Comparison of ENCODE assay signal across 20 cellular contexts in genomic region chr1:162456324-162456723, GRCh38. TPM values are rescaled to one million over a fixed set of nuclear protein-coding genes. Genes with fewer than 3 reads are reported as not detected.
DNase-seq lines count a peak whose midpoint lies in the region; TF ChIP-seq lines count a peak whose summit lies in the region.
"Had no signal": no experiment of that assay in that cellular context is flagged by ENCODE, and none has a peak within 500 bp of the region (broad histone marks: within the 10 kb centered on the region; RNA-seq: fewer than 3 reads in every experiment).

No MANE protein-coding gene starts in this region.

- H3K4me3 Mint-ChIP-seq in endodermal cell, result no peak overlapping the region
- H3K4me3 Mint-ChIP-seq: B cell; CD4-positive, CD25-positive, alpha-beta regulatory T cell had no signal

- TF ChIP-seq CTCF in C4-2B (conservative IDR thresholded peaks at IDR 0.05) (peak; percentile 33), endodermal cell (conservative IDR thresholded peaks at IDR 0.05) (peak; percentile 23)

- no peaks in the 10 kb centered on the region for H3K9me3 ChIP-seq in endodermal cell (ENCODE audit: control insufficient read depth, low read length)
- H3K9me3 ChIP-seq: Caco-2, SJCRH30 had no signal

- WGBS in endodermal cell (ENCODE audit: insufficient coverage in 1 of 2, insufficient read length in 1 of 2), 2 experiments, result 94 to 100% methylated on average over 1 to 3 of the region's 4 CpGs

- peaks cover 12% of the 10 kb centered on the region for H3K27me3 Mint-ChIP-seq in endodermal cell (ENCODE audit: insufficient read depth)
- H3K27me3 Mint-ChIP-seq: CD4-positive, CD25-positive, alpha-beta regulatory T cell had no signal

- no peak overlapping the region for H3K4me3 ChIP-seq in endodermal cell (ENCODE audit: low read length)
- H3K4me3 ChIP-seq: SJCRH30 had no signal

- H3K9me3 Mint-ChIP-seq in endodermal cell, result peaks cover 17% of the 10 kb centered on the region

- no peaks in the 10 kb centered on the region for H3K4me1 ChIP-seq in endodermal cell (ENCODE audit: control insufficient read depth, insufficient read depth, low read length)
- H3K4me1 ChIP-seq: Caco-2, SJCRH30 had no signal

- H3K36me3 Mint-ChIP-seq in endodermal cell (ENCODE audit: low read depth), result no peaks in the 10 kb centered on the region
- H3K36me3 Mint-ChIP-seq: CD4-positive, CD25-positive, alpha-beta regulatory T cell had no signal

- no peak overlapping the region for H3K27ac Mint-ChIP-seq in endodermal cell
- H3K27ac Mint-ChIP-seq: B cell; CD4-positive, CD25-positive, alpha-beta regulatory T cell had no signal

- peak; percentile 36 for DNase-seq in DMS53 (lab: John Stamatoyannopoulos, UW)
- no peak for DNase-seq in DMS53 treated with DMSO at 0.1 percent for 48 hours (lab: John Stamatoyannopoulos, UW; ENCODE audit: unreplicated experiment)
- DNase-seq in NAMALWA (ENCODE audit: low spot score), result peak; percentile 17
- no peak for DNase-seq in endodermal cell
- no peak for DNase-seq in foreskin melanocyte
- no peak for DNase-seq in activated naive CD4-positive, alpha-beta T cell (lab: John Stamatoyannopoulos, UW)
- DNase-seq: Caco-2; CD4-positive, CD25-positive, alpha-beta regulatory T cell; EL; NCI-H1105; NCI-H146; NCI-H2029; NCI-H2227 treated with DMSO at 0.1 percent for 48 hours; NCI-H510A; NK-92 treated with Interleukin-12 subunit alpha and Interleukin-12 subunit beta, amount 100 ng/mL, for 24 hours; SJCRH30 had no signal

- H3K4me1 Mint-ChIP-seq in endodermal cell, result no peaks in the 10 kb centered on the region
- H3K4me1 Mint-ChIP-seq: B cell; CD4-positive, CD25-positive, alpha-beta regulatory T cell had no signal

- H3K9ac ChIP-seq in endodermal cell (ENCODE audit: extremely low read depth, low read length, poor library complexity, severe bottlenecking), result no peak overlapping the region

- H3K36me3 ChIP-seq in endodermal cell (ENCODE audit: control insufficient read depth, insufficient read depth, low read length), result no peaks in the 10 kb centered on the region
- H3K36me3 ChIP-seq: SJCRH30 had no signal

- no peak overlapping the region for H3K27ac ChIP-seq in C4-2B
- H3K27ac ChIP-seq in endodermal cell (ENCODE audit: low read depth, low read length), result no peak overlapping the region
- H3K27ac ChIP-seq: SJCRH30 had no signal

- no peaks in the 10 kb centered on the region for H3K27me3 ChIP-seq in endodermal cell (ENCODE audit: control insufficient read depth, insufficient read depth, low read length, poor library complexity, severe bottlenecking)
- H3K27me3 ChIP-seq: SJCRH30 had no signal

RNA-seq across cellular contexts. Expression of gene UHMK1, which starts 41.3 kb away (rescaled TPM):
- 10 to 100 TPM; 19.2 to 26.0 TPM for total RNA-seq in endodermal cell
- 16.5 TPM for polyA plus RNA-seq in endodermal cell (2013, experiment 1 of 2)
- polyA plus RNA-seq in endodermal cell (2013, experiment 2 of 2), result 17.3 TPM

RNA-seq across cellular contexts. Expression of gene SH2D1B, which starts 44.4 kb away (rescaled TPM):
- not detected for total RNA-seq in endodermal cell
- not detected for polyA plus RNA-seq in endodermal cell (2013, experiment 1 of 2)
- polyA plus RNA-seq in endodermal cell (2013, experiment 2 of 2), result not detected
- total RNA-seq: Caco-2; CD4-positive, CD25-positive, alpha-beta regulatory T cell; H1; SJCRH30; T-helper 1 cell treated with Interleukin-12 subunit alpha and Interleukin-12 subunit beta and Interleukin-4 antibody, amounts not matched to agents 30 ng/mL and 1 ng/mL, for 36 hours had no signal
- polyA plus RNA-seq: H1 had no signal

Comparison
In these comparisons a context has a peak if more than half of its experiments do, and no peak if none do; other contexts are left out.
1. DNase-seq: peak in DMS53 (single experiment) and NAMALWA (single experiment); none in DMS53 treated with DMSO at 0.1 percent for 48 hours (single experiment), endodermal cell (single experiment), foreskin melanocyte (single experiment) and activated naive CD4-positive, alpha-beta T cell (0 of 4).